Comparison of ENCODE assay signal across 8 cellular contexts in the genomic region with DNA sequence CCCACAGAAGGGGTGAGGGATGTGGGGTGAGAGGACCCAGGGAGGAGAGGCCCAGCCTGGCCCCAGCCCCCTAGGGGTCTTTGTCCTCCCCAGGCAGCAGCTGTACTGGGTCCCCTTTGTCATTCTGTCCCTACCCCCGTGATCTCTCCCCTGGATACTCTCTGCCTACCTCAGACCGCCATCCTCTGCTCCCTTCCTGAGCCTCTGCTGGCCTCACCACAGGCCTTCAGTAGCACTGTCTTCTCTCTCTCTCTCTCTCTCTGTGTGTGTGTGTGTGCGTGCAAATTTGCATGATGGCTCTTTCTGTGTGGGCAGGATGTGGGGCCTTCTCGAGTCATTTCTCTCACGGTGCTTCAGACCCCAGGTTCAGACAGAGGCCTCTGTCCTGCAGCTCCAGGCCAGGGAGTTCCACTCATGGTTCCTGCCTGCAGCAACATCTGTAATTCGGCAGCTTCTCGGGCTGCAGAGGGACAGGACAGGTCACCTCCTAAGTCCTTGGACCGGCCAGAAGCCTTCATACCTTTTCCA. TPM values are rescaled to one million over a fixed set of nuclear protein-coding genes. Genes with fewer than 3 reads are reported as not detected.
DNase-seq lines count a peak whose midpoint lies in the region; ATAC-seq and TF ChIP-seq lines count a peak whose summit lies in the region.

No MANE protein-coding gene starts in this region.

- H3K4me3 Mint-ChIP-seq in activated naive CD8-positive, alpha-beta T cell treated with anti-CD3 and anti-CD28 coated beads, Interleukin-2, amount 50 U/mL, for 24 hours = peak overlapping the region; percentile 95

- peaks cover 78% of the 10 kb centered on the region for H3K4me1 Mint-ChIP-seq in activated naive CD8-positive, alpha-beta T cell treated with anti-CD3 and anti-CD28 coated beads, Interleukin-2, amount 50 U/mL, for 24 hours

- WGBS in hepatocyte (ENCODE audit: low lambda C conversion rate, missing lambda C conversion rate) = 70% methylated on average over 8 of the region's 8 CpGs

- H3K27me3 Mint-ChIP-seq in activated naive CD8-positive, alpha-beta T cell treated with anti-CD3 and anti-CD28 coated beads, Interleukin-2, amount 50 U/mL, for 24 hours = peaks cover 2% of the 10 kb centered on the region

- H3K9me2 ChIP-seq in hepatocyte (replicated peaks; ENCODE audit: insufficient read depth) = no peaks in the 10 kb centered on the region

- intact Hi-C loops in ascending aorta (cut with DNase I) = no loop called here

- H3K27ac ChIP-seq in OCI-LY3 (ENCODE audit: low read length) = peak overlapping the region; percentile 71
- H3K27ac ChIP-seq in ascending aorta = no peak overlapping the region
- no peak overlapping the region for H3K27ac ChIP-seq in hepatocyte

- peak; percentile 59 for ATAC-seq in GM18505 (IDR thresholded peaks at IDR 0.05; ENCODE audit: unreplicated experiment)
- ATAC-seq in HG02610 (IDR thresholded peaks at IDR 0.05; ENCODE audit: unreplicated experiment) = peak; percentile 69
- peak; percentile 57 for ATAC-seq in activated naive CD8-positive, alpha-beta T cell treated with anti-CD3 and anti-CD28 coated beads, Interleukin-2, amount 50 U/mL, for 24 hours

- peak overlapping the region; percentile 100 for H3K4me2 ChIP-seq in OCI-LY3 (ENCODE audit: low read length)
- no peak overlapping the region for H3K4me2 ChIP-seq in hepatocyte

- peak overlapping the region; percentile 97 for H3K4me3 ChIP-seq in OCI-LY3 (ENCODE audit: low read length)
- H3K4me3 ChIP-seq in ascending aorta = peak overlapping the region in 1 of 2 donors; percentile 44
- H3K4me3 ChIP-seq in hepatocyte = no peak overlapping the region

- H3K79me2 ChIP-seq in OCI-LY3 (ENCODE audit: low read length) (peaks cover 66% of the 10 kb centered on the region), hepatocyte (no peaks in the 10 kb centered on the region)

- peaks cover 4% of the 10 kb centered on the region for H3K9me3 Mint-ChIP-seq in activated naive CD8-positive, alpha-beta T cell treated with anti-CD3 and anti-CD28 coated beads, Interleukin-2, amount 50 U/mL, for 24 hours

- peak; percentile 75 for DNase-seq in activated naive CD8-positive, alpha-beta T cell treated with anti-CD3 and anti-CD28 coated beads, Interleukin-2, amount 50 U/mL, for 24 hours
- peak; percentile 79 for DNase-seq in stimulated activated CD4-positive, alpha-beta T cell treated with anti-CD3 and anti-CD28 coated beads, Interleukin-15, amount 100 ng/mL, for 24 hours
- DNase-seq in DMS153 (lab: John Stamatoyannopoulos, UW) (no peak), ascending aorta (ENCODE audit: low spot score in 2 of 2) (no peak), hepatocyte (ENCODE audit: low spot score) (no peak)

- H3K9ac ChIP-seq in OCI-LY3 (ENCODE audit: low read length) = peak overlapping the region; percentile 96

- peak overlapping the region; percentile 95 for H3K27ac Mint-ChIP-seq in activated naive CD8-positive, alpha-beta T cell treated with anti-CD3 and anti-CD28 coated beads, Interleukin-2, amount 50 U/mL, for 24 hours

- H3K36me3 ChIP-seq in OCI-LY3 (replicated peaks; ENCODE audit: low read depth, low read length) (peaks cover 35% of the 10 kb centered on the region), ascending aorta (no peaks in the 10 kb centered on the region), hepatocyte (replicated peaks; ENCODE audit: insufficient read depth, low read depth) (no peaks in the 10 kb centered on the region)

- H3K36me3 Mint-ChIP-seq in activated naive CD8-positive, alpha-beta T cell treated with anti-CD3 and anti-CD28 coated beads, Interleukin-2, amount 50 U/mL, for 24 hours (ENCODE audit: low read depth) = peaks cover 48% of the 10 kb centered on the region

- H2AFZ ChIP-seq in OCI-LY3 (ENCODE audit: low read depth, low read length) = no peak overlapping the region
- no peak overlapping the region for H2AFZ ChIP-seq in hepatocyte

- no peaks in the 10 kb centered on the region for H3K27me3 ChIP-seq in OCI-LY3 (ENCODE audit: low read depth, low read length)
- H3K27me3 ChIP-seq in ascending aorta = no peaks in the 10 kb centered on the region
- H3K27me3 ChIP-seq in hepatocyte = no peaks in the 10 kb centered on the region

- peaks cover 44% of the 10 kb centered on the region for H4K20me1 ChIP-seq in OCI-LY3 (ENCODE audit: insufficient read depth, low read length)
- no peaks in the 10 kb centered on the region for H4K20me1 ChIP-seq in hepatocyte (ENCODE audit: insufficient read depth, poor library complexity, severe bottlenecking)

- TF ChIP-seq CTCF in OCI-LY3 (IDR thresholded peaks at IDR 0.05; ENCODE audit: low read depth, low read length) (no peak), ascending aorta (IDR thresholded peaks at IDR 0.05) (no peak), hepatocyte (IDR thresholded peaks at IDR 0.05; ENCODE audit: poor library complexity) (no peak)

- H3K4me1 ChIP-seq in OCI-LY3 (ENCODE audit: low read length) (peaks cover 36% of the 10 kb centered on the region), ascending aorta (no peaks in the 10 kb centered on the region), hepatocyte (ENCODE audit: insufficient read depth) (peaks cover 3% of the 10 kb centered on the region)

- H3K9me3 ChIP-seq in OCI-LY3 (ENCODE audit: insufficient read depth, low read length) (no peaks in the 10 kb centered on the region), ascending aorta (no peaks in the 10 kb centered on the region), hepatocyte (ENCODE audit: low read depth) (no peaks in the 10 kb centered on the region)

- peak; percentile 94 for TF ChIP-seq POLR2A in GM18505 (IDR thresholded peaks at IDR 0.05; ENCODE audit: borderline replicate concordance, extremely low read depth, insufficient read depth, insufficient read length)

RNA-seq across cellular contexts. Expression of gene PSD4, which starts 1.4 kb away (rescaled TPM):
- 11.2 TPM for total RNA-seq in ascending aorta
- 22.6 and 26.5 TPM in 2 replicates for total RNA-seq in hepatocyte
- polyA plus RNA-seq in hepatocyte = 11.5 and 15.1 TPM in 2 replicates

RNA-seq across cellular contexts. Expression of gene IL1RN, which starts 47.8 kb away (rescaled TPM):
- total RNA-seq in ascending aorta (not detected), hepatocyte (3.1 and 4.3 TPM in 2 replicates)
- 4.5 and 7.3 TPM in 2 replicates for polyA plus RNA-seq in hepatocyte

Comparison
In these comparisons a context has a peak if more than half of its experiments do, and no peak if none do; other contexts are left out.
1. DNase-seq: peak in activated naive CD8-positive, alpha-beta T cell treated with anti-CD3 and anti-CD28 coated beads, Interleukin-2, amount 50 U/mL, for 24 hours (single experiment) and stimulated activated CD4-positive, alpha-beta T cell treated with anti-CD3 and anti-CD28 coated beads, Interleukin-15, amount 100 ng/mL, for 24 hours (single experiment); none in DMS153 (single experiment), ascending aorta (0 of 2) and hepatocyte (single experiment).
2. Peak in every context shown above with its lines, with median percentiles within 50 percentile points of each other: ATAC-seq.